In genomic region chr21:39221997-39222486, GRCh38 we compare ENCODE assay signal across 23 cellular contexts. TPM values are rescaled to one million over a fixed set of nuclear protein-coding genes. Genes with fewer than 3 reads are reported as not detected.
DNase-seq lines count a peak whose midpoint lies in the region; ATAC-seq, FAIRE-seq and TF ChIP-seq lines count a peak whose summit lies in the region.
"Had no signal": no experiment of that assay in that cellular context is flagged by ENCODE, and none has a peak within 500 bp of the region (broad histone marks: within the 10 kb centered on the region; RNA-seq: fewer than 3 reads in every experiment).

No MANE protein-coding gene starts in this region.

- no TSS peak for BruUV-seq in mammary epithelial cell (replicated peaks; lab: Mats Ljungman, UMichigan)

- WGBS in mammary epithelial cell (ENCODE audit: low coverage, missing lambda C conversion rate): 92% methylated on average over 3 of the region's 3 CpGs

- no peak overlapping the region for H3K27ac ChIP-seq in CD8-positive, alpha-beta T cell (ENCODE audit: low read depth, low read length)
- H3K27ac ChIP-seq in mammary epithelial cell (ENCODE audit: insufficient read depth, low read depth, low read length): no peak overlapping the region
- H3K27ac ChIP-seq: BLaER1, KMS-11, Peyer's patch, SJSA1 had no signal

- H3K4me3 ChIP-seq in CD8-positive, alpha-beta T cell (ENCODE audit: low read depth, low read length): no peak overlapping the region
- no peak overlapping the region for H3K4me3 ChIP-seq in mammary epithelial cell (replicated peaks in 1 of 3; ENCODE audit: insufficient read depth in 1 of 3, low read depth in 2 of 3, low read length in 3 of 3)
- H3K4me3 ChIP-seq: BLaER1, GM12878, HAP-1, Peyer's patch, SJSA1 had no signal

- no peaks in the 10 kb centered on the region for H3K27me3 ChIP-seq in CD8-positive, alpha-beta T cell (ENCODE audit: insufficient read depth, low read length)
- H3K27me3 ChIP-seq in mammary epithelial cell (ENCODE audit: insufficient read depth, low read length): no peaks in the 10 kb centered on the region
- H3K27me3 ChIP-seq: BLaER1, Peyer's patch, SJSA1 had no signal

- no peak overlapping the region for H2AFZ ChIP-seq in mammary epithelial cell (ENCODE audit: low read depth, low read length)

- no peaks in the 10 kb centered on the region for H3K9me3 Mint-ChIP-seq in CD8-positive, alpha-beta T cell
- H3K9me3 Mint-ChIP-seq in stimulated activated effector memory CD8-positive, alpha-beta T cell treated with anti-CD3 and anti-CD28 coated beads, Interleukin-12 subunit alpha, Interleukin-12 subunit beta, amount 100 ng/mL, for 72 hours: no peaks in the 10 kb centered on the region
- H3K9me3 Mint-ChIP-seq: CD4-positive, alpha-beta T cell had no signal

- no peak for DNase-seq in CD8-positive, alpha-beta T cell
- DNase-seq in D721Med (ENCODE audit: insufficient read length, low spot score) (no peak), mammary epithelial cell (peak; percentile 4), GOT3 (lab: John Stamatoyannopoulos, UW) (no peak)
- no peak for DNase-seq in stimulated activated effector memory CD8-positive, alpha-beta T cell treated with anti-CD3 and anti-CD28 coated beads, Interleukin-12 subunit alpha, Interleukin-12 subunit beta, amount 100 ng/mL, for 72 hours (ENCODE audit: low spot score in 2 of 2)
- no peak for DNase-seq in stimulated activated naive CD4-positive, alpha-beta T cell treated with Interleukin-2 at 50 U/mL for 16 hours (lab: John Stamatoyannopoulos, UW)
- DNase-seq: Caco-2; CD4-positive, alpha-beta T cell; DND-41; IMR-90; NCI-H1105 treated with DMSO at 0.1 percent for 48 hours; NCI-H2029 treated with DMSO at 0.1 percent for 48 hours; NCI-H345; NCI-H524; NCI-H82; Peyer's patch had no signal

- no peak overlapping the region for H3K9ac ChIP-seq in mammary epithelial cell (ENCODE audit: insufficient read depth, low read length)
- H3K9ac ChIP-seq: BLaER1, KMS-11 had no signal

- H3K4me2 ChIP-seq in mammary epithelial cell (ENCODE audit: insufficient read depth, low read depth, low read length): no peak overlapping the region
- H3K4me2 ChIP-seq: BLaER1, KMS-11 had no signal

- no peaks in the 10 kb centered on the region for H3K79me2 ChIP-seq in mammary epithelial cell (ENCODE audit: insufficient read depth, low read length)

- H3K9me3 ChIP-seq in CD8-positive, alpha-beta T cell (ENCODE audit: low read length): no peaks in the 10 kb centered on the region
- H3K9me3 ChIP-seq in mammary epithelial cell (replicated peaks; ENCODE audit: insufficient read depth, low read length): no peaks in the 10 kb centered on the region
- H3K9me3 ChIP-seq: BLaER1, Caco-2, HAP-1, Peyer's patch, SJSA1 had no signal

- no peak for ATAC-seq in CD8-positive, alpha-beta T cell
- no peak for ATAC-seq in stimulated activated effector memory CD8-positive, alpha-beta T cell treated with anti-CD3 and anti-CD28 coated beads, Interleukin-12 subunit alpha, Interleukin-12 subunit beta, amount 100 ng/mL, for 72 hours
- ATAC-seq in GM18867 (IDR thresholded peaks at IDR 0.05; ENCODE audit: unreplicated experiment): no peak
- ATAC-seq: GM12878, Right ventricle myocardium inferior had no signal

- CTCF ChIA-PET in CD8-positive, alpha-beta T cell (lab: Charles Lee): no interaction called here
- CTCF ChIA-PET in mammary epithelial cell (lab: Charles Lee; ENCODE audit: low non-redundant PET): no interaction called here

- peak overlapping the region; percentile 5 for H3K27ac Mint-ChIP-seq in CD8-positive, alpha-beta T cell
- H3K27ac Mint-ChIP-seq in stimulated activated effector memory CD8-positive, alpha-beta T cell treated with anti-CD3 and anti-CD28 coated beads, Interleukin-12 subunit alpha, Interleukin-12 subunit beta, amount 100 ng/mL, for 72 hours: peak overlapping the region; percentile 58
- H3K27ac Mint-ChIP-seq: CD4-positive, alpha-beta T cell had no signal

- H3K36me3 ChIP-seq in CD8-positive, alpha-beta T cell (ENCODE audit: insufficient read depth, low read length): peaks cover 8% of the 10 kb centered on the region
- H3K36me3 ChIP-seq in mammary epithelial cell (ENCODE audit: insufficient read depth, low read length): peaks cover 14% of the 10 kb centered on the region

- H3K4me3 Mint-ChIP-seq in CD8-positive, alpha-beta T cell: no peak overlapping the region
- no peak overlapping the region for H3K4me3 Mint-ChIP-seq in stimulated activated effector memory CD8-positive, alpha-beta T cell treated with anti-CD3 and anti-CD28 coated beads, Interleukin-12 subunit alpha, Interleukin-12 subunit beta, amount 100 ng/mL, for 72 hours
- H3K4me3 Mint-ChIP-seq: CD4-positive, alpha-beta T cell had no signal

- intact Hi-C loops in CD8-positive, alpha-beta T cell (cut with DNase I, micrococcal nuclease): loop anchor here in 1 of 2 experiments (5.0 kb wide), 1 partner anchor 35 kb away; no protein-coding TSS in a partner anchor
- intact Hi-C loops in mammary epithelial cell (cut with micrococcal nuclease): no loop called here

- dilution Hi-C loops in mammary epithelial cell (cut with HindIII; ENCODE audit: low sequenced_read_pairs): no loop called here

- in situ Hi-C loops in mammary epithelial cell (cut with MboI; ENCODE audit: low sequenced_read_pairs in 2 of 2): no loop called here

- H3K27me3 Mint-ChIP-seq in CD8-positive, alpha-beta T cell (ENCODE audit: low read depth): no peaks in the 10 kb centered on the region
- H3K27me3 Mint-ChIP-seq: CD4-positive, alpha-beta T cell had no signal

- H3K4me1 ChIP-seq in CD8-positive, alpha-beta T cell (ENCODE audit: insufficient read depth, low read length): no peaks in the 10 kb centered on the region
- no peaks in the 10 kb centered on the region for H3K4me1 ChIP-seq in mammary epithelial cell (ENCODE audit: insufficient read depth, low read length)
- H3K4me1 ChIP-seq: BLaER1, Caco-2, HAP-1, Peyer's patch, SJSA1 had no signal

- POLR2A ChIA-PET in CD8-positive, alpha-beta T cell (lab: Charles Lee): no interaction called here

- H4K20me1 ChIP-seq in mammary epithelial cell (ENCODE audit: insufficient read depth, low read length): no peaks in the 10 kb centered on the region

- H3K36me3 Mint-ChIP-seq in CD8-positive, alpha-beta T cell: peaks cover 77% of the 10 kb centered on the region
- peaks cover 99% of the 10 kb centered on the region for H3K36me3 Mint-ChIP-seq in stimulated activated effector memory CD8-positive, alpha-beta T cell treated with anti-CD3 and anti-CD28 coated beads, Interleukin-12 subunit alpha, Interleukin-12 subunit beta, amount 100 ng/mL, for 72 hours

- TF ChIP-seq CTCF in CD8-positive, alpha-beta T cell (IDR thresholded peaks at IDR 0.05): no peak
- TF ChIP-seq CTCF in D721Med (IDR thresholded peaks at IDR 0.05; ENCODE audit: insufficient read depth, missing control alignments): no peak
- no peak for TF ChIP-seq CTCF in mammary epithelial cell (conservative IDR thresholded peaks at IDR 0.05 in 1 of 2, IDR thresholded peaks at IDR 0.05 in 1 of 2; ENCODE audit: extremely low read depth in 1 of 2, insufficient read depth in 1 of 2, low read depth in 1 of 2, low read length in 2 of 2)

- FAIRE-seq in D721Med (lab: Jason Lieb, UNC): peak; percentile 72
- FAIRE-seq: GM12878 had no signal

- peaks cover 9% of the 10 kb centered on the region for H3K4me1 Mint-ChIP-seq in CD8-positive, alpha-beta T cell (ENCODE audit: low read depth)
- no peaks in the 10 kb centered on the region for H3K4me1 Mint-ChIP-seq in stimulated activated effector memory CD8-positive, alpha-beta T cell treated with anti-CD3 and anti-CD28 coated beads, Interleukin-12 subunit alpha, Interleukin-12 subunit beta, amount 100 ng/mL, for 72 hours

RNA-seq across cellular contexts. Expression of gene PSMG1, which starts 38.8 kb away (rescaled TPM):
- 1 to 10 TPM; 4.7 to 6.8 TPM for total RNA-seq in CD8-positive, alpha-beta T cell
- total RNA-seq in mammary epithelial cell: 10 to 100 TPM; 30.7 to 82.7 TPM
- 62.9 TPM for polyA plus RNA-seq in mammary epithelial cell
- 38.8 TPM for polyA minus RNA-seq in mammary epithelial cell

Comparison
In these comparisons a context has a peak if more than half of its experiments do, and no peak if none do; other contexts are left out.
1. RNA of gene PSMG1, which starts 38.8 kb away (total RNA-seq): 30.7 to 82.7 TPM in mammary epithelial cell; 4.7 to 6.8 TPM in CD8-positive, alpha-beta T cell; every median in the first group is over 4 times any median in the second.